ENCODE assay signal across 1 cellular context in genomic region chr15:85443046-85443445, GRCh38.
TF ChIP-seq lines count a peak whose summit lies in the region.

No MANE protein-coding gene starts in this region.

TF ChIP-seq in GM12878, 131 proteins besides CTCF, POLR2A, EP300 and RAD21 (continued from another document):
- TF ChIP-seq ZNF217 (IDR thresholded peaks at IDR 0.05) (no peak), SMC3 (IDR thresholded peaks at IDR 0.05; ENCODE audit: borderline replicate concordance, low read length) (0 out of 2 replicates have a peak, but pooled peaks have one; percentile 5), ASH2L (IDR thresholded peaks at IDR 0.05; ENCODE audit: borderline replicate concordance, low read depth) (no peak), GATAD2B (conservative IDR thresholded peaks at IDR 0.05; ENCODE audit: low read depth) (no peak), BCL3 (IDR thresholded peaks at IDR 0.05; ENCODE audit: borderline replicate concordance, insufficient read depth, low read depth, low read length, poor library complexity, severe bottlenecking) (peak; percentile 24), EGR1 (IDR thresholded peaks at IDR 0.05; ENCODE audit: borderline replicate concordance in 1 of 2, low read depth in 2 of 2, low read length in 2 of 2) (no peak), KDM1A (IDR thresholded peaks at IDR 0.05; ENCODE audit: borderline replicate concordance) (no peak)
